ENCODE assay signal across 18 cellular contexts in the genomic region with DNA sequence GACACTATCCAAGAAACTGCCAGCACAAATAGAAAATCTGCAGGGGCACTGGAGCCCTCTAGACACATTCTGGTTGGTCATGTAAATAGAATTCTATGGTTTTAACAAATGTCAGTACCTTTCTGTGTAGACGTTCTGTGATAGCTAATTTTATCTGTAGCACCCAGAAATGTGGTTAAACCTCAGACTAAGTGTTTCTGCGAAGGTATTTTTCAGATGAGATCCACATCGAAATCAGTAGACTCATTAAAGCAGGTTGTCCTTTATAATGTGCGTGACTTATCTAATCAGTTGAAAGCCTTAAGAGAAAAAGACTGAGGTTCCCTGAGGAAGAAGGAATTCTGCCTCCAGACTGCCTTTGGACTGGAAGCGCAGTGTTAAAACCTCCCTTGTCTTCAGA.
DNase-seq lines count a peak whose midpoint lies in the region; ATAC-seq, FAIRE-seq and TF ChIP-seq lines count a peak whose summit lies in the region.
"Had no signal": no experiment of that assay in that cellular context is flagged by ENCODE, and none has a peak within 500 bp of the region (broad histone marks: within the 10 kb centered on the region; RNA-seq: fewer than 3 reads in every experiment).

No MANE protein-coding gene starts in this region.

- H2AFZ ChIP-seq in H1 (ENCODE audit: low read length) = no peak overlapping the region
- H2AFZ ChIP-seq: GM23248 had no signal

- H3K14ac ChIP-seq in H1 (ENCODE audit: insufficient read length) = no peak overlapping the region

- no peak overlapping the region for H2BK20ac ChIP-seq in H1 (ENCODE audit: low read length)

- H3K4me1 ChIP-seq in H1 (replicated peaks in 1 of 4; ENCODE audit: control insufficient read depth in 3 of 4, insufficient read depth in 4 of 4, low read length in 3 of 4) (peaks cover 0 to 6% (median 2%) of the 10 kb centered on the region in 4 experiments; a peak in 3 of 7 replicates), mesodermal cell (ENCODE audit: control insufficient read depth, insufficient read depth, low read length, poor library complexity, severe bottlenecking) (peaks cover 20% of the 10 kb centered on the region), ovary (ENCODE audit: insufficient read depth) (no peaks in the 10 kb centered on the region)
- H3K4me1 ChIP-seq: BLaER1 treated with 17β-estradiol and CSF1 and Interleukin-3, amounts not matched to agents 10 nM and 100 nM had no signal

- H3K27ac ChIP-seq in H1 (ENCODE audit: low read depth, low read length) = no peak overlapping the region
- H3K27ac ChIP-seq in mesodermal cell (ENCODE audit: low read depth, low read length, severe bottlenecking) = peak overlapping the region; percentile 17
- no peak overlapping the region for H3K27ac ChIP-seq in ovary
- H3K27ac ChIP-seq: BLaER1 treated with 17β-estradiol and CSF1 and Interleukin-3, amounts not matched to agents 10 nM and 100 nM; GM23248; HL-60 had no signal

- H2AK5ac ChIP-seq in H1 (ENCODE audit: low read depth, low read length) = no peak overlapping the region

- no peak for TF ChIP-seq EP300 in H1 (IDR thresholded peaks at IDR 0.05; ENCODE audit: borderline replicate concordance in 1 of 2, low read depth in 2 of 2, low read length in 2 of 2)
- TF ChIP-seq EP300 in ovary (IDR thresholded peaks at IDR 0.05) = no peak

- intact Hi-C loops in ovary (cut with DNase I) = no loop called here

- TF ChIP-seq POLR2A in H1 (IDR thresholded peaks at IDR 0.05; ENCODE audit: control extremely low read depth in 1 of 2, low read depth in 2 of 2, low read length in 2 of 2) (no peak), ovary (IDR thresholded peaks at IDR 0.05) (no peak)

- H3K9ac ChIP-seq in H1 (replicated peaks in 1 of 4; ENCODE audit: extremely low read depth in 1 of 4, low read depth in 3 of 4, low read length in 3 of 4) = no peak overlapping the region
- H3K9ac ChIP-seq: BLaER1 treated with 17β-estradiol and CSF1 and Interleukin-3, amounts not matched to agents 10 nM and 100 nM; GM23248 had no signal

- H4K5ac ChIP-seq in H1 (ENCODE audit: insufficient read length, low read depth, low read length) = no peak overlapping the region

- H3K56ac ChIP-seq in H1 (replicated peaks; ENCODE audit: insufficient read length, low read depth, low read length) = no peak overlapping the region

- H2BK15ac ChIP-seq in H1 (ENCODE audit: low read length) = no peak overlapping the region

- H3K18ac ChIP-seq in H1 (ENCODE audit: extremely low read depth, low read length) = no peak overlapping the region

- FAIRE-seq in H1 (lab: Jason Lieb, UNC) = no peak

- no peak overlapping the region for H3K23ac ChIP-seq in H1 (ENCODE audit: insufficient read length)

- no peaks in the 10 kb centered on the region for H3K23me2 ChIP-seq in H1 (ENCODE audit: low read depth, low read length)

- no peaks in the 10 kb centered on the region for H3K9me3 ChIP-seq in H1 (ENCODE audit: insufficient read depth in 2 of 2, low read depth in 1 of 2, low read length in 1 of 2)
- no peaks in the 10 kb centered on the region for H3K9me3 ChIP-seq in mesodermal cell (ENCODE audit: control insufficient read depth, low read length)
- H3K9me3 ChIP-seq in ovary = no peaks in the 10 kb centered on the region
- H3K9me3 ChIP-seq: BLaER1 treated with 17β-estradiol and CSF1 and Interleukin-3, amounts not matched to agents 10 nM and 100 nM had no signal

- H3K4me2 ChIP-seq in H1 (ENCODE audit: insufficient read depth in 1 of 2, low read depth in 2 of 2, low read length in 2 of 2) = no peak overlapping the region
- H3K4me2 ChIP-seq: BLaER1 treated with 17β-estradiol and CSF1 and Interleukin-3, amounts not matched to agents 10 nM and 100 nM had no signal

- TF ChIP-seq CTCF in H1 (IDR thresholded peaks at IDR 0.05; ENCODE audit: control extremely low read depth in 1 of 3, insufficient read depth in 1 of 3, low read depth in 1 of 3, low read length in 3 of 3) = no peak
- no peak for TF ChIP-seq CTCF in ovary (IDR thresholded peaks at IDR 0.05)

- H3K4ac ChIP-seq in H1 (replicated peaks; ENCODE audit: insufficient read length, low read depth, low read length) = no peak overlapping the region

- no peak overlapping the region for H2BK120ac ChIP-seq in H1 (replicated peaks; ENCODE audit: low read depth, low read length)

- H3K27me3 ChIP-seq in H1 (replicated peaks in 1 of 4; ENCODE audit: control insufficient read depth in 3 of 4, extremely low read depth in 1 of 4, insufficient read depth in 3 of 4, low read length in 3 of 4) (no peaks in the 10 kb centered on the region), ovary (no peaks in the 10 kb centered on the region)
- H3K27me3 ChIP-seq: BLaER1 treated with 17β-estradiol and CSF1 and Interleukin-3, amounts not matched to agents 10 nM and 100 nM had no signal

- H4K91ac ChIP-seq in H1 (replicated peaks; ENCODE audit: insufficient read length, low read length) = no peak overlapping the region

- H3K79me1 ChIP-seq in H1 (ENCODE audit: low read depth, low read length) = no peaks in the 10 kb centered on the region

- no peaks in the 10 kb centered on the region for H3K79me2 ChIP-seq in H1 (ENCODE audit: control insufficient read depth in 1 of 2, insufficient read depth in 2 of 2, low read length in 2 of 2)

- whole genome bisulfite sequencing in H1 (ENCODE audit: extremely low coverage in 1 of 2, insufficient coverage in 1 of 2, insufficient read length in 1 of 2, insufficient replicate concordance in 2 of 2, low coverage in 1 of 2, low lambda C conversion rate in 2 of 2, missing lambda C conversion rate in 1 of 2), 2 experiments = 90% methylated on average over 5 of the region's 5 CpGs; no CpG with 5 or more reads in 1 of the 2 experiments
- WGBS in mesodermal cell (ENCODE audit: insufficient coverage in 2 of 2), 2 experiments = 94% methylated on average over 4 of the region's 5 CpGs
- 80 to 87% (median 82%) methylated on average over 5 of the region's 5 CpGs for WGBS in ovary, 3 donors

- peak; percentile 77 for DNase-seq in OCI-M1 (lab: John Stamatoyannopoulos, UW)
- no peak for DNase-seq in H1 (ENCODE audit: low read depth in 1 of 2, low spot score in 2 of 2)
- DNase-seq in activated CD4-positive, CD25-positive, alpha-beta regulatory T cell (lab: John Stamatoyannopoulos, UW) = no peak
- DNase-seq in NCI-H2029 (lab: John Stamatoyannopoulos, UW) = no peak
- no peak for DNase-seq in ovary
- DNase-seq: 8988T; Calu3; CD8-positive, alpha-beta T cell; DMS79 treated with DMSO at 0.1 percent for 48 hours; GF-D8; GM23248; H7; HFFc6 had no signal

- no peak overlapping the region for H2BK5ac ChIP-seq in H1 (ENCODE audit: low read depth, low read length)

- no peak overlapping the region for H3K4me3 ChIP-seq in H1 (ENCODE audit: extremely low read depth in 1 of 4, insufficient read depth in 2 of 4, low read depth in 3 of 4, low read length in 4 of 4)
- no peak overlapping the region for H3K4me3 ChIP-seq in mesodermal cell (ENCODE audit: extremely low read depth, insufficient read depth, low read length, poor library complexity, severe bottlenecking)
- H3K4me3 ChIP-seq in ovary = no peak overlapping the region
- H3K4me3 ChIP-seq: BLaER1 treated with 17β-estradiol and CSF1 and Interleukin-3, amounts not matched to agents 10 nM and 100 nM; GM23248 had no signal

- CTCF ChIA-PET in H1 (lab: Charles Lee; ENCODE audit: partially characterized antibody) = no interaction called here

- H3K36me3 ChIP-seq in H1 (ENCODE audit: control insufficient read depth in 2 of 4, insufficient read depth in 4 of 4, low read length in 3 of 4) = no peaks in the 10 kb centered on the region
- H3K36me3 ChIP-seq in mesodermal cell (ENCODE audit: control insufficient read depth, insufficient read depth, low read length) = no peaks in the 10 kb centered on the region
- H3K36me3 ChIP-seq in ovary = no peaks in the 10 kb centered on the region
- H3K36me3 ChIP-seq: BLaER1 treated with 17β-estradiol and CSF1 and Interleukin-3, amounts not matched to agents 10 nM and 100 nM had no signal

- no peak for ATAC-seq in GM21360 (IDR thresholded peaks at IDR 0.05; ENCODE audit: unreplicated experiment)
- ATAC-seq: CD8-positive, alpha-beta T cell; HCT116 had no signal

- H4K20me1 ChIP-seq in H1 (replicated peaks in 1 of 2; ENCODE audit: control insufficient read depth in 1 of 2, insufficient read depth in 2 of 2, low read length in 2 of 2) = no peaks in the 10 kb centered on the region
- H4K20me1 ChIP-seq: BLaER1 treated with 17β-estradiol and CSF1 and Interleukin-3, amounts not matched to agents 10 nM and 100 nM had no signal

- H4K8ac ChIP-seq in H1 (ENCODE audit: extremely low read depth, insufficient read depth, low read length) = no peak overlapping the region

- 0 out of 2 replicates have a peak overlapping the region, but pooled peaks have one; percentile 42 for H2BK12ac ChIP-seq in H1 (ENCODE audit: low read depth, low read length)

- POLR2A ChIA-PET in H1 (lab: Charles Lee; ENCODE audit: partially characterized antibody) = no interaction called here

- TF ChIP-seq RAD21 in H1 (IDR thresholded peaks at IDR 0.05 in 1 of 2, conservative IDR thresholded peaks at IDR 0.05 in 1 of 2; ENCODE audit: low read depth in 2 of 2, low read length in 2 of 2) = no peak

TF ChIP-seq in H1, 55 proteins besides CTCF, POLR2A, EP300 and RAD21 (continues in another document):
- TF ChIP-seq JUN (IDR thresholded peaks at IDR 0.05; ENCODE audit: low read depth, low read length) (no peak), SP2 (IDR thresholded peaks at IDR 0.05; ENCODE audit: low read length) (no peak), ASH2L (IDR thresholded peaks at IDR 0.05; ENCODE audit: low read length) (no peak), POU5F1 (IDR thresholded peaks at IDR 0.05; ENCODE audit: low read depth, low read length) (no peak), TEAD4 (IDR thresholded peaks at IDR 0.05; ENCODE audit: low read depth, low read length) (no peak), POLR2AphosphoS5 (IDR thresholded peaks at IDR 0.05; ENCODE audit: low read depth, low read length) (no peak), YY1 (IDR thresholded peaks at IDR 0.05; ENCODE audit: low read depth, low read length) (no peak), BACH1 (IDR thresholded peaks at IDR 0.05; ENCODE audit: low read length) (no peak), NRF1 (IDR thresholded peaks at IDR 0.05; ENCODE audit: low read depth, low read length) (no peak), JUND (IDR thresholded peaks at IDR 0.05; ENCODE audit: low read length) (no peak), SIRT6 (IDR thresholded peaks at IDR 0.05; ENCODE audit: low read length) (no peak)
- TF ChIP-seq, protein P1, sequence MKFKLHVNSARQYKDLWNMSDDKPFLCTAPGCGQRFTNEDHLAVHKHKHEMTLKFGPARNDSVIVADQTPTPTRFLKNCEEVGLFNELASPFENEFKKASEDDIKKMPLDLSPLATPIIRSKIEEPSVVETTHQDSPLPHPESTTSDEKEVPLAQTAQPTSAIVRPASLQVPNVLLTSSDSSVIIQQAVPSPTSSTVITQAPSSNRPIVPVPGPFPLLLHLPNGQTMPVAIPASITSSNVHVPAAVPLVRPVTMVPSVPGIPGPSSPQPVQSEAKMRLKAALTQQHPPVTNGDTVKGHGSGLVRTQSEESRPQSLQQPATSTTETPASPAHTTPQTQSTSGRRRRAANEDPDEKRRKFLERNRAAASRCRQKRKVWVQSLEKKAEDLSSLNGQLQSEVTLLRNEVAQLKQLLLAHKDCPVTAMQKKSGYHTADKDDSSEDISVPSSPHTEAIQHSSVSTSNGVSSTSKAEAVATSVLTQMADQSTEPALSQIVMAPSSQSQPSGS (IDR thresholded peaks at IDR 0.05; ENCODE audit: low read length) = no peak
